In genomic region chr11:114165326-114166230, GRCh38 we compare ENCODE assay signal across 12 cellular contexts.
DNase-seq lines count a peak whose midpoint lies in the region; ATAC-seq and TF ChIP-seq lines count a peak whose summit lies in the region.
"Had no signal": no experiment of that assay in that cellular context is flagged by ENCODE, and none has a peak within 500 bp of the region (broad histone marks: within the 10 kb centered on the region; RNA-seq: fewer than 3 reads in every experiment).

No MANE protein-coding gene starts in this region.

- intact Hi-C loops in CD4-positive, alpha-beta memory T cell (cut with micrococcal nuclease): loop anchor here (5.0 to 10.0 kb wide), 3 partner anchors 237 to 851 kb away; partner anchors contain the start of genes C11orf71, CLDN25, RBM7 and TTC12
- intact Hi-C loops in Caco-2 (cut with micrococcal nuclease; ENCODE audit: unreplicated experiment): no loop called here

- H3K27ac Mint-ChIP-seq in CD4-positive, alpha-beta memory T cell: peak overlapping the region; percentile 44 to 93 (median 81)
- H3K27ac Mint-ChIP-seq in activated CD4-positive, alpha-beta memory T cell treated with anti-CD3 and anti-CD28 coated beads, Interleukin-2, amount 10 ng/mL, durations not matched to agents 7 days and 5 days: peak overlapping the region; percentile 27
- H3K27ac Mint-ChIP-seq in stimulated activated effector memory CD8-positive, alpha-beta T cell treated with anti-CD3 and anti-CD28 coated beads, Interleukin-12 subunit alpha, Interleukin-12 subunit beta, amount 100 ng/mL, for 72 hours: peak overlapping the region; percentile 55
- H3K27ac Mint-ChIP-seq in Caco-2 (ENCODE audit: unreplicated experiment): no peak overlapping the region

- peak overlapping the region in 6 of 8 donors; percentile 2 to 83 (median 34) for H3K4me3 Mint-ChIP-seq in CD4-positive, alpha-beta memory T cell
- H3K4me3 Mint-ChIP-seq in activated CD4-positive, alpha-beta memory T cell treated with anti-CD3 and anti-CD28 coated beads, Interleukin-2, amount 10 ng/mL, durations not matched to agents 7 days and 5 days: no peak overlapping the region
- H3K4me3 Mint-ChIP-seq in stimulated activated effector memory CD8-positive, alpha-beta T cell treated with anti-CD3 and anti-CD28 coated beads, Interleukin-12 subunit alpha, Interleukin-12 subunit beta, amount 100 ng/mL, for 72 hours: no peak overlapping the region
- no peak overlapping the region for H3K4me3 Mint-ChIP-seq in Caco-2 (ENCODE audit: unreplicated experiment)

- no peak overlapping the region for H3K9ac ChIP-seq in Karpas-422 (ENCODE audit: low read length)

- no peaks in the 10 kb centered on the region for H3K9me3 Mint-ChIP-seq in CD4-positive, alpha-beta memory T cell
- no peaks in the 10 kb centered on the region for H3K9me3 Mint-ChIP-seq in activated CD4-positive, alpha-beta memory T cell treated with anti-CD3 and anti-CD28 coated beads, Interleukin-2, amount 10 ng/mL, durations not matched to agents 7 days and 5 days
- H3K9me3 Mint-ChIP-seq in stimulated activated effector memory CD8-positive, alpha-beta T cell treated with anti-CD3 and anti-CD28 coated beads, Interleukin-12 subunit alpha, Interleukin-12 subunit beta, amount 100 ng/mL, for 72 hours: no peaks in the 10 kb centered on the region
- no peaks in the 10 kb centered on the region for H3K9me3 Mint-ChIP-seq in Caco-2 (ENCODE audit: unreplicated experiment)

- POLR2A ChIA-PET in CD4-positive, alpha-beta memory T cell (lab: Charles Lee; ENCODE audit: partially characterized antibody): interaction anchor here (1.1 to 10.9 kb wide), 6 partner anchors 9 to 105 kb away, joined by 3 to 222 read pairs (median 4); partner anchors contain the start of gene ZBTB16
- POLR2A ChIA-PET in activated CD4-positive, alpha-beta memory T cell treated with anti-CD3 and anti-CD28 coated beads, Interleukin-2, amount 10 ng/mL, durations not matched to agents 7 days and 5 days (lab: Charles Lee): interaction anchor here (1.0 to 1.2 kb wide), 2 partner anchors 9 to 107 kb away, joined by 3 read pairs; no protein-coding TSS in a partner anchor
- POLR2A ChIA-PET in Caco-2 (lab: Charles Lee): interaction anchor here (0.5 kb wide), 2 partner anchors 66 to 123 kb away, joined by 3 to 4 read pairs; no protein-coding TSS in a partner anchor

- no peak overlapping the region for H2AFZ ChIP-seq in Karpas-422 (ENCODE audit: low read length)

- peaks cover 65 to 100% (median 90%) of the 10 kb centered on the region in 4 donors for H3K4me1 Mint-ChIP-seq in CD4-positive, alpha-beta memory T cell
- H3K4me1 Mint-ChIP-seq in activated CD4-positive, alpha-beta memory T cell treated with anti-CD3 and anti-CD28 coated beads, Interleukin-2, amount 10 ng/mL, durations not matched to agents 7 days and 5 days: peaks cover 69% of the 10 kb centered on the region
- peaks cover 94% of the 10 kb centered on the region for H3K4me1 Mint-ChIP-seq in stimulated activated effector memory CD8-positive, alpha-beta T cell treated with anti-CD3 and anti-CD28 coated beads, Interleukin-12 subunit alpha, Interleukin-12 subunit beta, amount 100 ng/mL, for 72 hours
- H3K4me1 Mint-ChIP-seq in Caco-2 (ENCODE audit: low read depth, unreplicated experiment): no peaks in the 10 kb centered on the region

- no peaks in the 10 kb centered on the region for H3K79me2 ChIP-seq in Karpas-422 (ENCODE audit: low read length)

- CTCF ChIA-PET in CD4-positive, alpha-beta memory T cell (lab: Charles Lee; ENCODE audit: partially characterized antibody): interaction anchor here (0.7 to 11.0 kb wide), 7 partner anchors 12 to 95 kb away, joined by 3 to 106 read pairs (median 6); no protein-coding TSS in a partner anchor
- CTCF ChIA-PET in activated CD4-positive, alpha-beta memory T cell treated with anti-CD3 and anti-CD28 coated beads, Interleukin-2, amount 10 ng/mL, durations not matched to agents 7 days and 5 days (lab: Charles Lee): interaction anchor here (1.2 to 3.2 kb wide), 3 partner anchors 18 to 96 kb away, joined by 4 to 18 read pairs (median 10); no protein-coding TSS in a partner anchor
- CTCF ChIA-PET in Caco-2 (lab: Charles Lee): no interaction called here

- BruUV-seq in Caco-2 (replicated peaks; lab: Mats Ljungman, UMichigan): no TSS peak

- TF ChIP-seq CTCF in Caco-2 (IDR thresholded peaks at IDR 0.05; ENCODE audit: insufficient read depth in 1 of 2, low read depth in 1 of 2, low read length in 1 of 2, severe bottlenecking in 1 of 2, unreplicated experiment in 1 of 2): no peak

- H3K4me3 ChIP-seq in CD4-positive, alpha-beta memory T cell (ENCODE audit: low read length in 2 of 2): no peak overlapping the region
- H3K4me3 ChIP-seq in Caco-2 (ENCODE audit: low read depth, low read length): no peak overlapping the region
- no peak overlapping the region for H3K4me3 ChIP-seq in Karpas-422 (ENCODE audit: low read length)

- H3K27me3 Mint-ChIP-seq in CD4-positive, alpha-beta memory T cell: no peaks in the 10 kb centered on the region
- H3K27me3 Mint-ChIP-seq in activated CD4-positive, alpha-beta memory T cell treated with anti-CD3 and anti-CD28 coated beads, Interleukin-2, amount 10 ng/mL, durations not matched to agents 7 days and 5 days: peaks cover 3% of the 10 kb centered on the region
- no peaks in the 10 kb centered on the region for H3K27me3 Mint-ChIP-seq in Caco-2 (ENCODE audit: insufficient read depth, unreplicated experiment)

- H3K9me3 ChIP-seq in CD4-positive, alpha-beta memory T cell (ENCODE audit: control insufficient read depth in 1 of 2, low read length in 2 of 2): no peaks in the 10 kb centered on the region
- H3K9me3 ChIP-seq in Caco-2 (no peaks in the 10 kb centered on the region), Karpas-422 (ENCODE audit: low read length) (no peaks in the 10 kb centered on the region)

- H3K27me3 ChIP-seq in CD4-positive, alpha-beta memory T cell (ENCODE audit: insufficient read depth, low read length): no peaks in the 10 kb centered on the region
- H3K27me3 ChIP-seq in layer of hippocampus (ENCODE audit: control insufficient read depth, insufficient read depth, low read length): no peaks in the 10 kb centered on the region
- no peaks in the 10 kb centered on the region for H3K27me3 ChIP-seq in Caco-2 (replicated peaks; ENCODE audit: control insufficient read depth, insufficient read depth, low read length)
- H3K27me3 ChIP-seq in Karpas-422 (ENCODE audit: low read length): no peaks in the 10 kb centered on the region

- H3K4me2 ChIP-seq in Karpas-422 (ENCODE audit: low read depth, low read length, poor library complexity, severe bottlenecking): no peak overlapping the region

- H3K9me2 ChIP-seq in Karpas-422 (replicated peaks; ENCODE audit: insufficient read depth, low read length): no peaks in the 10 kb centered on the region

- no peak overlapping the region for H3K27ac ChIP-seq in CD4-positive, alpha-beta memory T cell (ENCODE audit: low read depth, low read length)
- H3K27ac ChIP-seq in layer of hippocampus (ENCODE audit: low read depth, low read length) (peak overlapping the region; percentile 99), Karpas-422 (ENCODE audit: low read length) (no peak overlapping the region)
- H3K27ac ChIP-seq: epithelial cell of prostate had no signal

- H3K36me3 Mint-ChIP-seq in CD4-positive, alpha-beta memory T cell: no peaks in the 10 kb centered on the region
- peaks cover 7% of the 10 kb centered on the region for H3K36me3 Mint-ChIP-seq in activated CD4-positive, alpha-beta memory T cell treated with anti-CD3 and anti-CD28 coated beads, Interleukin-2, amount 10 ng/mL, durations not matched to agents 7 days and 5 days (ENCODE audit: low read depth)
- peaks cover 46% of the 10 kb centered on the region for H3K36me3 Mint-ChIP-seq in stimulated activated effector memory CD8-positive, alpha-beta T cell treated with anti-CD3 and anti-CD28 coated beads, Interleukin-12 subunit alpha, Interleukin-12 subunit beta, amount 100 ng/mL, for 72 hours
- H3K36me3 Mint-ChIP-seq in Caco-2 (ENCODE audit: insufficient read depth, unreplicated experiment): no peaks in the 10 kb centered on the region

- no peak for DNase-seq in CD4-positive, alpha-beta memory T cell
- no peak for DNase-seq in activated CD4-positive, alpha-beta memory T cell treated with anti-CD3 and anti-CD28 coated beads, Interleukin-2, amount 10 ng/mL, durations not matched to agents 7 days and 5 days
- no peak for DNase-seq in stimulated activated effector memory CD8-positive, alpha-beta T cell treated with anti-CD3 and anti-CD28 coated beads, Interleukin-12 subunit alpha, Interleukin-12 subunit beta, amount 100 ng/mL, for 72 hours (ENCODE audit: low spot score in 2 of 2)
- no peak for DNase-seq in Caco-2
- DNase-seq in Karpas-422: no peak
- DNase-seq in hepatic stellate cell (ENCODE audit: low spot score): no peak
- DNase-seq: activated naive CD4-positive, alpha-beta T cell treated with Interleukin-2 at 50 U/mL for 16 hours; NCI-H2029 treated with DMSO at 0.1 percent for 48 hours had no signal

- H4K20me1 ChIP-seq in Karpas-422 (ENCODE audit: insufficient read depth, low read depth, low read length): no peaks in the 10 kb centered on the region

- no peak for ATAC-seq in stimulated activated effector memory CD8-positive, alpha-beta T cell treated with anti-CD3 and anti-CD28 coated beads, Interleukin-12 subunit alpha, Interleukin-12 subunit beta, amount 100 ng/mL, for 72 hours
- ATAC-seq in HG03442 (IDR thresholded peaks at IDR 0.05; ENCODE audit: unreplicated experiment): no peak
- ATAC-seq: Panc1 had no signal

- no peaks in the 10 kb centered on the region for H3K36me3 ChIP-seq in CD4-positive, alpha-beta memory T cell (ENCODE audit: insufficient read depth, low read length)
- H3K36me3 ChIP-seq in Caco-2 (ENCODE audit: control insufficient read depth, insufficient read depth, low read length): no peaks in the 10 kb centered on the region
- H3K36me3 ChIP-seq in Karpas-422 (ENCODE audit: insufficient read depth, low read length): no peaks in the 10 kb centered on the region

- H3K4me1 ChIP-seq in CD4-positive, alpha-beta memory T cell (ENCODE audit: insufficient read depth, low read length): peaks cover 86% of the 10 kb centered on the region
- H3K4me1 ChIP-seq in Caco-2 (peaks cover under 1% of the 10 kb centered on the region; the same call in 1 of the 2 replicates), Karpas-422 (ENCODE audit: low read length) (peaks cover 4% of the 10 kb centered on the region)

Comparison
In these comparisons a context has a peak if more than half of its experiments do, and no peak if none do; other contexts are left out.
1. H3K4me3 Mint-ChIP-seq: peak in CD4-positive, alpha-beta memory T cell (6 of 8); none in activated CD4-positive, alpha-beta memory T cell treated with anti-CD3 and anti-CD28 coated beads, Interleukin-2, amount 10 ng/mL, durations not matched to agents 7 days and 5 days (single experiment), stimulated activated effector memory CD8-positive, alpha-beta T cell treated with anti-CD3 and anti-CD28 coated beads, Interleukin-12 subunit alpha, Interleukin-12 subunit beta, amount 100 ng/mL, for 72 hours (single experiment) and Caco-2 (single experiment).